11 cellular contexts compared by ENCODE assay signal in the genomic region with DNA sequence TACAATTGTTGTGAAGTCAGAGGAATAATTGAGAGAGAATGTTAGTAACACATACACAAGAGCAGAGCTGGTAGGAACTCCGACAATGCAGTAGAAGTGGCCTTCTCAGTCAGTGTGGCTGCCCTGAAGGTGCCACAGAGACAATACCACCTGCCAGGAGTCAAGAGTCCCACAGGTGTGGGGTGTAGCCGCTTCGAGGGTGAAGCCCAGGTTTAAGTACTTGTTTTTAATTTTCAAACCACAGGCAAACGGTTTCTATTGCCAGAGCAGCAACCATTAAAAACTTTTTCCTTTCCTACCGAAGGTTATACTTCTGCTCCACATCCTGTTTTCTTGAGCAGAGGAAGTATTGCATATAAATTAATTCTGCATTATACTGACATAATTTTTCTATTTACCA. TPM values are rescaled to one million over a fixed set of nuclear protein-coding genes. Genes with fewer than 3 reads are reported as not detected.
DNase-seq lines count a peak whose midpoint lies in the region; TF ChIP-seq lines count a peak whose summit lies in the region.
"Had no signal": no experiment of that assay in that cellular context is flagged by ENCODE, and none has a peak within 500 bp of the region (broad histone marks: within the 10 kb centered on the region; RNA-seq: fewer than 3 reads in every experiment).

No MANE protein-coding gene starts in this region.

- H3K4me3 ChIP-seq in MM.1S (ENCODE audit: low read length), result no peak overlapping the region
- H3K4me3 ChIP-seq: cardiac muscle cell had no signal

- H3F3A ChIP-seq in MM.1S (ENCODE audit: insufficient read depth, low read length), result peaks cover 29% of the 10 kb centered on the region

- peaks cover 36% of the 10 kb centered on the region for H3K4me1 ChIP-seq in MM.1S (ENCODE audit: low read length)

- H2AFZ ChIP-seq in MM.1S (ENCODE audit: low read length), result peak overlapping the region; percentile 24; the same call in 1 of the 2 replicates

- in situ Hi-C loops in ACHN (cut with HindIII; ENCODE audit: low pct_ligation_motif_present, low pct_unique_long_range_greater_than_20kb, low sequenced_read_pairs), result no loop called here

- H3K36me3 ChIP-seq in MM.1S (replicated peaks; ENCODE audit: insufficient read depth, low read length), result no peaks in the 10 kb centered on the region
- H3K36me3 ChIP-seq: cardiac muscle cell had no signal

- POLR2A ChIA-PET in MCF 10A (lab: Yijun Ruan, JAX), result interaction anchor here (0.6 to 2.4 kb wide), 18 partner anchors 11 to 968 kb away, joined by 3 to 12 read pairs (median 4); partner anchors contain the start of gene ACTBL2

- H3K9me3 ChIP-seq in MM.1S (replicated peaks; ENCODE audit: insufficient read depth, low read length), result no peaks in the 10 kb centered on the region

- H3K79me2 ChIP-seq in MM.1S (ENCODE audit: low read length), result no peaks in the 10 kb centered on the region

- no peaks in the 10 kb centered on the region for H4K20me1 ChIP-seq in MM.1S (ENCODE audit: insufficient read depth, low read length)

- peak overlapping the region; percentile 66 for H3K4me2 ChIP-seq in MM.1S (ENCODE audit: low read depth, low read length)

- peak; percentile 4 for DNase-seq in activated naive CD4-positive, alpha-beta T cell treated with Interleukin-2 at 50 U/mL for 16 hours
- DNase-seq in activated naive CD4-positive, alpha-beta T cell (lab: John Stamatoyannopoulos, UW), result no peak
- DNase-seq in MM.1S, result peak; percentile 89
- no peak for DNase-seq in MCF 10A (ENCODE audit: unreplicated experiment)
- DNase-seq in type B pancreatic cell (ENCODE audit: extremely low spot score, unreplicated experiment), result no peak
- no peak for DNase-seq in nucleus accumbens (lab: John Stamatoyannopoulos, UW)
- no peak for DNase-seq in superior temporal gyrus (ENCODE audit: extremely low spot score)
- DNase-seq in ACHN, result no peak

- peak overlapping the region; percentile 84 for H3K27ac Mint-ChIP-seq in MCF 10A (ENCODE audit: low read depth, unreplicated experiment)
- peak overlapping the region; percentile 93 for H3K27ac Mint-ChIP-seq in type B pancreatic cell
- H3K27ac Mint-ChIP-seq: memory B cell had no signal

- H3K27ac ChIP-seq in MM.1S (ENCODE audit: low read length), result peak overlapping the region; percentile 38; the same call in 1 of the 2 replicates
- H3K27ac ChIP-seq: cardiac muscle cell had no signal

- H3K27me3 Mint-ChIP-seq in MCF 10A (ENCODE audit: insufficient read depth, unreplicated experiment) (no peaks in the 10 kb centered on the region), type B pancreatic cell (no peaks in the 10 kb centered on the region)

- CTCF ChIA-PET in MCF 10A (lab: Yijun Ruan, JAX), result interaction anchor here (0.5 to 11.2 kb wide), 16 partner anchors 12 to 1351 kb away, joined by 3 to 108 read pairs (median 4); partner anchors contain the start of gene PLK2

- H3K36me3 Mint-ChIP-seq in MCF 10A (ENCODE audit: insufficient read depth, unreplicated experiment), result peaks cover 7% of the 10 kb centered on the region
- H3K36me3 Mint-ChIP-seq in type B pancreatic cell, result no peaks in the 10 kb centered on the region
- H3K36me3 Mint-ChIP-seq: memory B cell had no signal

- H3K4me1 Mint-ChIP-seq in MCF 10A (ENCODE audit: insufficient read depth, unreplicated experiment) (peaks cover 46% of the 10 kb centered on the region), type B pancreatic cell (ENCODE audit: unreplicated experiment) (peaks cover 13% of the 10 kb centered on the region)
- H3K4me1 Mint-ChIP-seq: memory B cell had no signal

- H3K9me3 Mint-ChIP-seq in MCF 10A (ENCODE audit: unreplicated experiment) (no peaks in the 10 kb centered on the region), type B pancreatic cell (no peaks in the 10 kb centered on the region)
- H3K9me3 Mint-ChIP-seq: memory B cell had no signal

- no peak for TF ChIP-seq CTCF in MM.1S (IDR thresholded peaks at IDR 0.05; ENCODE audit: low read length)
- no peak for TF ChIP-seq CTCF in MCF 10A (IDR thresholded peaks at IDR 0.05; ENCODE audit: unreplicated experiment)
- TF ChIP-seq CTCF in type B pancreatic cell (conservative IDR thresholded peaks at IDR 0.05), result no peak

- H3K9ac ChIP-seq in MM.1S (ENCODE audit: low read length), result no peak overlapping the region

- intact Hi-C loops in MCF 10A (cut with micrococcal nuclease), result loop anchor here (2.0 to 10.0 kb wide), 3 partner anchors 62 to 690 kb away; no protein-coding TSS in a partner anchor

- H3K4me3 Mint-ChIP-seq in MCF 10A (ENCODE audit: unreplicated experiment) (no peak overlapping the region), type B pancreatic cell (peak overlapping the region; percentile 12)
- H3K4me3 Mint-ChIP-seq: memory B cell had no signal

- no peaks in the 10 kb centered on the region for H3K9me2 ChIP-seq in MM.1S (replicated peaks; ENCODE audit: insufficient read depth, low read length)

- BruUV-seq in MCF 10A (replicated peaks; lab: Mats Ljungman, UMichigan), result no TSS peak

- H3K27me3 ChIP-seq in MM.1S (replicated peaks; ENCODE audit: insufficient read depth, low read length), result no peaks in the 10 kb centered on the region
- H3K27me3 ChIP-seq: cardiac muscle cell had no signal

RNA-seq across cellular contexts. Expression of gene ACTBL2, which starts 12.7 kb away (rescaled TPM):
- total RNA-seq in MCF 10A (2022) (0.10 TPM in 1 of 2 replicates, not detected in the other), type B pancreatic cell (ENCODE audit: low replicate concordance) (not detected in 2 replicates)
- total RNA-seq: cardiac muscle cell, frontal cortex had no signal

Comparison
In these comparisons a context has a peak if more than half of its experiments do, and no peak if none do; other contexts are left out.
1. DNase-seq: peak in activated naive CD4-positive, alpha-beta T cell treated with Interleukin-2 at 50 U/mL for 16 hours (single experiment) and MM.1S (single experiment); none in activated naive CD4-positive, alpha-beta T cell (0 of 4), MCF 10A (single experiment), type B pancreatic cell (single experiment), nucleus accumbens (0 of 56), superior temporal gyrus (single experiment) and ACHN (single experiment).